Comparison of ENCODE assay signal across 25 cellular contexts in genomic region chr2:178296394-178297090, GRCh38.
DNase-seq lines count a peak whose midpoint lies in the region; ATAC-seq and TF ChIP-seq lines count a peak whose summit lies in the region.
"Had no signal": no experiment of that assay in that cellular context is flagged by ENCODE, and none has a peak within 500 bp of the region (broad histone marks: within the 10 kb centered on the region; RNA-seq: fewer than 3 reads in every experiment).

No MANE protein-coding gene starts in this region.

- ATAC-seq in HG03432 (IDR thresholded peaks at IDR 0.05; ENCODE audit: unreplicated experiment) (peak; percentile 74), T-helper 17 cell (no peak)
- ATAC-seq: effector memory CD8-positive, alpha-beta T cell; foreskin keratinocyte; naive thymus-derived CD4-positive, alpha-beta T cell; stimulated activated effector memory CD8-positive, alpha-beta T cell treated with anti-CD3 and anti-CD28 coated beads, Interleukin-12 subunit alpha, Interleukin-12 subunit beta, amount 100 ng/mL, for 72 hours had no signal

- H3K4me3 ChIP-seq in Caco-2 (ENCODE audit: low read depth, low read length): no peak overlapping the region
- H3K4me3 ChIP-seq: heart right ventricle, PC-9, prostate gland had no signal

- H3K9me3 Mint-ChIP-seq in Caco-2 (ENCODE audit: unreplicated experiment) (peaks cover 11% of the 10 kb centered on the region), MCF 10A (ENCODE audit: unreplicated experiment) (no peaks in the 10 kb centered on the region)
- H3K9me3 Mint-ChIP-seq: CD4-positive, CD25-positive, alpha-beta regulatory T cell; effector memory CD8-positive, alpha-beta T cell; stimulated activated effector memory CD8-positive, alpha-beta T cell treated with anti-CD3 and anti-CD28 coated beads, Interleukin-12 subunit alpha, Interleukin-12 subunit beta, amount 100 ng/mL, for 72 hours; type B pancreatic cell had no signal

- no peak for TF ChIP-seq POLR2A in erythroblast (IDR thresholded peaks at IDR 0.05; ENCODE audit: low read length)

- peaks cover 31% of the 10 kb centered on the region for H3K4me1 Mint-ChIP-seq in Caco-2 (ENCODE audit: low read depth, unreplicated experiment)
- H3K4me1 Mint-ChIP-seq in MCF 10A (ENCODE audit: insufficient read depth, unreplicated experiment): peaks cover 27% of the 10 kb centered on the region
- no peaks in the 10 kb centered on the region for H3K4me1 Mint-ChIP-seq in T-helper 17 cell
- H3K4me1 Mint-ChIP-seq: CD4-positive, CD25-positive, alpha-beta regulatory T cell; stimulated activated effector memory CD8-positive, alpha-beta T cell treated with anti-CD3 and anti-CD28 coated beads, Interleukin-12 subunit alpha, Interleukin-12 subunit beta, amount 100 ng/mL, for 72 hours had no signal

- H3K27me3 ChIP-seq in Caco-2 (replicated peaks; ENCODE audit: control insufficient read depth, insufficient read depth, low read length): no peaks in the 10 kb centered on the region
- H3K27me3 ChIP-seq: foreskin keratinocyte, heart right ventricle had no signal

- no peak for TF ChIP-seq CTCF in Caco-2 (IDR thresholded peaks at IDR 0.05; ENCODE audit: insufficient read depth in 1 of 2, low read depth in 1 of 2, low read length in 1 of 2, severe bottlenecking in 1 of 2, unreplicated experiment in 1 of 2)
- TF ChIP-seq CTCF in MCF 10A (IDR thresholded peaks at IDR 0.05; ENCODE audit: unreplicated experiment): no peak

- H3K36me3 Mint-ChIP-seq in Caco-2 (ENCODE audit: insufficient read depth, unreplicated experiment): no peaks in the 10 kb centered on the region
- peaks cover 12% of the 10 kb centered on the region for H3K36me3 Mint-ChIP-seq in MCF 10A (ENCODE audit: insufficient read depth, unreplicated experiment)
- H3K36me3 Mint-ChIP-seq in T-helper 17 cell (ENCODE audit: low read depth): peaks cover 3% of the 10 kb centered on the region
- H3K36me3 Mint-ChIP-seq: CD4-positive, CD25-positive, alpha-beta regulatory T cell; naive thymus-derived CD4-positive, alpha-beta T cell; stimulated activated effector memory CD8-positive, alpha-beta T cell treated with anti-CD3 and anti-CD28 coated beads, Interleukin-12 subunit alpha, Interleukin-12 subunit beta, amount 100 ng/mL, for 72 hours; type B pancreatic cell had no signal

- H3K27ac Mint-ChIP-seq in Caco-2 (ENCODE audit: unreplicated experiment) (peak overlapping the region; percentile 61), MCF 10A (ENCODE audit: low read depth, unreplicated experiment) (peak overlapping the region; percentile 37), T-helper 17 cell (no peak overlapping the region)
- H3K27ac Mint-ChIP-seq: effector memory CD8-positive, alpha-beta T cell; naive thymus-derived CD4-positive, alpha-beta T cell; stimulated activated effector memory CD8-positive, alpha-beta T cell treated with anti-CD3 and anti-CD28 coated beads, Interleukin-12 subunit alpha, Interleukin-12 subunit beta, amount 100 ng/mL, for 72 hours; type B pancreatic cell had no signal

- POLR2A ChIA-PET in Caco-2 (lab: Charles Lee) (interaction anchor here (1.0 kb wide), 1 partner anchor 154 kb away, joined by 5 read pairs; the partner anchor contains the start of genes PJVK and PRKRA), MCF 10A (lab: Yijun Ruan, JAX) (interaction anchor here (0.8 to 7.1 kb wide), 21 partner anchors 9 to 185 kb away, joined by 3 to 77 read pairs (median 4); partner anchors contain the start of genes OSBPL6 and RBM45)

- H3K27me3 Mint-ChIP-seq in Caco-2 (ENCODE audit: insufficient read depth, unreplicated experiment): no peaks in the 10 kb centered on the region
- no peaks in the 10 kb centered on the region for H3K27me3 Mint-ChIP-seq in MCF 10A (ENCODE audit: insufficient read depth, unreplicated experiment)
- peaks cover 32% of the 10 kb centered on the region for H3K27me3 Mint-ChIP-seq in T-helper 17 cell
- H3K27me3 Mint-ChIP-seq: type B pancreatic cell had no signal

- peaks cover 40% of the 10 kb centered on the region for H3K4me1 ChIP-seq in Caco-2
- H3K4me1 ChIP-seq: prostate gland had no signal

- no peak overlapping the region for H3K4me3 Mint-ChIP-seq in Caco-2 (ENCODE audit: unreplicated experiment)
- H3K4me3 Mint-ChIP-seq in MCF 10A (ENCODE audit: unreplicated experiment): no peak overlapping the region
- no peak overlapping the region for H3K4me3 Mint-ChIP-seq in T-helper 17 cell
- H3K4me3 Mint-ChIP-seq: CD4-positive, CD25-positive, alpha-beta regulatory T cell; effector memory CD8-positive, alpha-beta T cell; naive thymus-derived CD4-positive, alpha-beta T cell; stimulated activated effector memory CD8-positive, alpha-beta T cell treated with anti-CD3 and anti-CD28 coated beads, Interleukin-12 subunit alpha, Interleukin-12 subunit beta, amount 100 ng/mL, for 72 hours; type B pancreatic cell had no signal

- intact Hi-C loops in Caco-2 (cut with micrococcal nuclease; ENCODE audit: unreplicated experiment) (loop anchor here (2.0 to 10.0 kb wide), 2 partner anchors 14 to 182 kb away; partner anchors contain the start of gene RBM45), MCF 10A (cut with micrococcal nuclease) (loop anchor here (5.0 kb wide), 1 partner anchor 104 kb away; the partner anchor contains the start of gene OSBPL6)

- no TSS peak for BruUV-seq in Caco-2 (replicated peaks; lab: Mats Ljungman, UMichigan)
- no TSS peak for BruUV-seq in MCF 10A (replicated peaks; lab: Mats Ljungman, UMichigan)

- no peak for DNase-seq in Caco-2
- peak; percentile 92 for DNase-seq in MCF 10A (ENCODE audit: unreplicated experiment)
- DNase-seq in myocyte (ENCODE audit: low read depth): peak; percentile 95
- DNase-seq in T-helper 17 cell: no peak
- DNase-seq in AG08395 (ENCODE audit: low spot score): no peak
- no peak for DNase-seq in erythroblast (lab: John Stamatoyannopoulos, UW)
- no peak for DNase-seq in NCI-H146 (lab: John Stamatoyannopoulos, UW)
- DNase-seq: activated CD4-positive, alpha-beta T cell treated with anti-CD3 and anti-CD28 coated beads, Interleukin-2, amount 50 U/mL, for 4 hours; activated T-cell treated with anti-CD3 and anti-CD28 coated beads, Interleukin-2, amount 50 U/mL, for 48 hours; AML-193; CD4-positive, CD25-positive, alpha-beta regulatory T cell; effector memory CD8-positive, alpha-beta T cell; foreskin keratinocyte; heart right ventricle; midbrain; naive thymus-derived CD4-positive, alpha-beta T cell; NCI-H1417; NCI-H2081; NCI-H526 treated with DMSO at 0.1 percent for 48 hours; PC-9; SK-N-SH had no signal

- H3K9me3 ChIP-seq in Caco-2 (no peaks in the 10 kb centered on the region), T-helper 17 cell (ENCODE audit: control insufficient read depth, low read length, poor library complexity, severe bottlenecking) (no peaks in the 10 kb centered on the region)
- H3K9me3 ChIP-seq: heart right ventricle, prostate gland, SK-N-SH had no signal

- CTCF ChIA-PET in Caco-2 (lab: Charles Lee) (interaction anchor here (1.6 kb wide), 1 partner anchor 118 kb away, joined by 4 read pairs; no protein-coding TSS in a partner anchor), MCF 10A (lab: Yijun Ruan, JAX) (interaction anchor here (0.6 to 2.0 kb wide), 10 partner anchors 9 to 344 kb away, joined by 3 to 15 read pairs (median 3); no protein-coding TSS in a partner anchor)

- no peaks in the 10 kb centered on the region; the same call in 1 of the 2 replicates for H3K36me3 ChIP-seq in Caco-2 (ENCODE audit: control insufficient read depth, insufficient read depth, low read length)
- H3K36me3 ChIP-seq: heart right ventricle, prostate gland had no signal

Comparison
In these comparisons a context has a peak if more than half of its experiments do, and no peak if none do; other contexts are left out.
1. DNase-seq: peak in MCF 10A (single experiment) and myocyte (single experiment); none in Caco-2 (0 of 2), T-helper 17 cell (0 of 3), AG08395 (single experiment), erythroblast (0 of 2) and NCI-H146 (single experiment).